8 cellular contexts compared by ENCODE assay signal in the genomic region with DNA sequence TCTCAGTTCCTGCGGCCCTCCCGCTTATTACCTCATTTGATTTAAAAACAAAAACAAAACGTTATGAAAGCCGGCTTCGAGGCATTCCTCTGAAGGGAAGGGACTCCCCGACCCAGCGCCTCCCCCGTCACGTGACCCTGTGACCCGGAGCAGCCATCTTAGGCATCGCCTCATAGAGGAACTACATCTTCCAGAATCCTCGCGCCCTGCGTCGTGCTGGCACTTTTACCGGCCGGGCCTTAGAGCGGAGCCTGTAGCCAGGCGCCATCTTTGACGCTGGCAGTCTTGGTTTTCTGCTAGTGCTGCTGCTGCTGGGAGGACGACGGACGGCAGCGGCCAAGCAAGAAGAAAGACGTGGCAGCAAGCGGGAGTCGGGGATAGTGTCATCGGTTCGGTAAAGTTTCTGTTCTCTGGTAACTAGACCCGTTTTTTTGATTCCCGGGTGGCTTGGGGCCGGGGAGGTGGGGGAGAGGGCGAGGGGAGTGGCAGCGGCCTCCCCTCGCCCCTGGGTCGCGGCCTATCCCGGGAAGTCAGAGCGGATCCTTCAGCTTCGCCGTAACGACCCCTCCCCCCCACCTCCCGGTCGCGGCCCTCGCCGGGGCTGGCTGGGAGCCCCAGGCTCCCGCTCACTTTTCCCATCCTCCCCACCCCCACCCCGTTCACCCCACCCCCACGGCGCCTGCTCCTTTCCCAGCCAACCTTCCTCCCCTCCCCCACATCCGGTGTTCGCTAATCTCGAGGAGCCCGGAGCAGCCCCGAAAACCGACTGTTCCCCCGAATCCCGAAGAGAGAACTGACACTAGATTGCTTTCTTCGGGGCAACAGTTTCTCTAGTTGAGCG. TPM values are rescaled to one million over a fixed set of nuclear protein-coding genes. Genes with fewer than 3 reads are reported as not detected.
DNase-seq lines count a peak whose midpoint lies in the region; ATAC-seq and TF ChIP-seq lines count a peak whose summit lies in the region.

ZBED6 (plus strand) TSS at position 242 of the 841 bp plus-strand sequence. CDS start 1,900 bp downstream, outside the sequence.
ZC3H11A (plus strand) TSS at position 242 of the 841 bp plus-strand sequence. CDS start 21,448 bp downstream, outside the sequence.

- H3K27ac Mint-ChIP-seq in HFFc6, result peak within 1 kb of the TSS; percentile 96
- peak within 1 kb of the TSS; percentile 96 for H3K27ac Mint-ChIP-seq in activated naive CD4-positive, alpha-beta T cell treated with anti-CD3 and anti-CD28 coated beads, Interleukin-2, amount 10 ng/mL, durations not matched to agents 7 days and 5 days

- H3K9me3 Mint-ChIP-seq in HFFc6, result no peaks in the 10 kb centered on the region
- H3K9me3 Mint-ChIP-seq in activated naive CD4-positive, alpha-beta T cell treated with anti-CD3 and anti-CD28 coated beads, Interleukin-2, amount 10 ng/mL, durations not matched to agents 7 days and 5 days, result no peaks in the 10 kb centered on the region

- TF ChIP-seq CTCF in HFFc6 (IDR thresholded peaks at IDR 0.05), result no peak
- TF ChIP-seq CTCF in NB4 (IDR thresholded peaks at IDR 0.05; ENCODE audit: low read depth, low read length), result no peak
- no peak for TF ChIP-seq CTCF in gastroesophageal sphincter (IDR thresholded peaks at IDR 0.05)

- peaks cover 46% of the 10 kb centered on the region for H3K4me1 Mint-ChIP-seq in HFFc6 (ENCODE audit: low read depth)
- peaks cover 49% of the 10 kb centered on the region for H3K4me1 Mint-ChIP-seq in activated naive CD4-positive, alpha-beta T cell treated with anti-CD3 and anti-CD28 coated beads, Interleukin-2, amount 10 ng/mL, durations not matched to agents 7 days and 5 days

- no peak for TF ChIP-seq EP300 in gastroesophageal sphincter (IDR thresholded peaks at IDR 0.05)

- H3K4me3 ChIP-seq in NB4 (ENCODE audit: low read depth, low read length), result peak within 1 kb of the TSS; percentile 95
- H3K4me3 ChIP-seq in SK-N-MC, result peak within 1 kb of the TSS; percentile 83
- H3K4me3 ChIP-seq in gastroesophageal sphincter, result peak within 1 kb of the TSS; percentile 87 to 91

- H3K27me3 Mint-ChIP-seq in HFFc6 (ENCODE audit: insufficient read depth), result peaks cover 7% of the 10 kb centered on the region; the same call in 1 of the 2 replicates
- H3K27me3 Mint-ChIP-seq in activated naive CD4-positive, alpha-beta T cell treated with anti-CD3 and anti-CD28 coated beads, Interleukin-2, amount 10 ng/mL, durations not matched to agents 7 days and 5 days, result no peaks in the 10 kb centered on the region

- peak within 1 kb of the TSS; percentile 93 for H3K9ac ChIP-seq in SK-N-MC (ENCODE audit: insufficient read length)

- H3K27me3 ChIP-seq in gastroesophageal sphincter, result no peaks in the 10 kb centered on the region

- H3K4me1 ChIP-seq in gastroesophageal sphincter, result peaks cover 4 to 50% (median 35%) of the 10 kb centered on the region in 3 donors

- H3K9me3 ChIP-seq in SK-N-MC (ENCODE audit: low read depth, low read length), result no peaks in the 10 kb centered on the region
- no peaks in the 10 kb centered on the region for H3K9me3 ChIP-seq in gastroesophageal sphincter

- H3K36me3 Mint-ChIP-seq in HFFc6 (ENCODE audit: low read depth), result peaks cover 44% of the 10 kb centered on the region
- peaks cover 40% of the 10 kb centered on the region for H3K36me3 Mint-ChIP-seq in activated naive CD4-positive, alpha-beta T cell treated with anti-CD3 and anti-CD28 coated beads, Interleukin-2, amount 10 ng/mL, durations not matched to agents 7 days and 5 days

- TF ChIP-seq POLR2A in NB4 (IDR thresholded peaks at IDR 0.05; ENCODE audit: extremely low read depth, insufficient read length) (peak; percentile 36), gastroesophageal sphincter (IDR thresholded peaks at IDR 0.05) (peak; percentile 22 to 53)

- CTCF ChIA-PET in activated naive CD4-positive, alpha-beta T cell treated with anti-CD3 and anti-CD28 coated beads, Interleukin-2, amount 10 ng/mL, durations not matched to agents 7 days and 5 days (lab: Charles Lee), result no interaction called here

- WGBS in gastroesophageal sphincter (ENCODE audit: low coverage in 1 of 2), 2 donors, result 0% methylated on average over 5 to 32 of the region's 61 CpGs

- peak within 1 kb of the TSS; percentile 96 for H3K27ac ChIP-seq in SK-N-MC
- peak within 1 kb of the TSS; percentile 94 to 96 (median 95) for H3K27ac ChIP-seq in gastroesophageal sphincter

- peak; percentile 98 for DNase-seq in GM03348 (ENCODE audit: low spot score)
- DNase-seq in HFFc6, result peak; percentile 99
- peak; percentile 98 for DNase-seq in NB4 (ENCODE audit: low read depth)
- DNase-seq in SK-N-MC (ENCODE audit: low read depth, low spot score), result peak; percentile 88
- peak; percentile 100 for DNase-seq in activated naive CD4-positive, alpha-beta T cell treated with anti-CD3 and anti-CD28 coated beads, Interleukin-2, amount 10 ng/mL, durations not matched to agents 7 days and 5 days
- peak; percentile 93 for DNase-seq in non-pigmented ciliary epithelial cell (ENCODE audit: low read depth)
- DNase-seq in superior temporal gyrus (ENCODE audit: extremely low spot score), result peak; percentile 100

- peak within 1 kb of the TSS; percentile 94 for H3K4me3 Mint-ChIP-seq in HFFc6
- H3K4me3 Mint-ChIP-seq in activated naive CD4-positive, alpha-beta T cell treated with anti-CD3 and anti-CD28 coated beads, Interleukin-2, amount 10 ng/mL, durations not matched to agents 7 days and 5 days, result peak within 1 kb of the TSS; percentile 92

- peak; percentile 99 for ATAC-seq in gastroesophageal sphincter

- peaks cover 37% of the 10 kb centered on the region for H3K36me3 ChIP-seq in SK-N-MC (ENCODE audit: insufficient read depth, low read length)
- H3K36me3 ChIP-seq in gastroesophageal sphincter, result peaks cover 0 to 10% of the 10 kb centered on the region in 2 donors

RNA-seq across cellular contexts. Expression of gene ZBED6, which starts in this region (rescaled TPM):
- total RNA-seq in HFFc6 (2021; fragmentation: NEBNext Ultra II Directional; extraction: Animal tissue kit (Norgen Biotek cat#: 25700)), result 10 to 100 TPM; 25.9 to 35.2 (median 30.5) TPM
- total RNA-seq in gastroesophageal sphincter, result 10 to 100 TPM; 11.6 to 19.9 (median 18.7) TPM

RNA-seq across cellular contexts. Expression of gene ZC3H11A, which starts in this region (rescaled TPM):
- 10 to 100 TPM; 53.7 to 66.3 (median 59.2) TPM for total RNA-seq in HFFc6 (2021; fragmentation: NEBNext Ultra II Directional; extraction: Animal tissue kit (Norgen Biotek cat#: 25700))
- 100 to 1,000 TPM in 1 of 4 donors, 10 to 100 TPM in 3; 84.5 to 116 (median 91.1) TPM for total RNA-seq in gastroesophageal sphincter

Comparison
In these comparisons a context has a peak if more than half of its experiments do, and no peak if none do; other contexts are left out.
1. Peak in every context shown above with its lines: DNase-seq, ATAC-seq, H3K4me3 ChIP-seq and H3K27ac ChIP-seq.